In genomic region chr18:50286391-50287027, GRCh38 we compare ENCODE assay signal across 7 cellular contexts. TPM values are rescaled to one million over a fixed set of nuclear protein-coding genes. Genes with fewer than 3 reads are reported as not detected.
DNase-seq lines count a peak whose midpoint lies in the region; ATAC-seq and TF ChIP-seq lines count a peak whose summit lies in the region.

No MANE protein-coding gene starts in this region.

- DNase-seq in GM12865 (ENCODE audit: low read depth): peak; percentile 77
- peak; percentile 73 for DNase-seq in NAMALWA (ENCODE audit: low spot score)
- DNase-seq in activated naive CD8-positive, alpha-beta T cell treated with anti-CD3 and anti-CD28 coated beads, Interleukin-2, amount 10 ng/mL, durations not matched to agents 7 days and 5 days: no peak
- DNase-seq in immature natural killer cell: no peak
- DNase-seq in stimulated activated naive B cell treated with anti-CD40 and anti-IgM and Interleukin-4, amounts not matched to agents 10 μg/mL and 1 μg/mL and 100 μg/mL, for 72 hours: no peak
- DNase-seq in HPDE6-E6E7 (ENCODE audit: extremely low spot score): no peak

- no peaks in the 10 kb centered on the region for H3K27me3 Mint-ChIP-seq in activated naive CD8-positive, alpha-beta T cell treated with anti-CD3 and anti-CD28 coated beads, Interleukin-2, amount 10 ng/mL, durations not matched to agents 7 days and 5 days
- H3K27me3 Mint-ChIP-seq in immature natural killer cell (ENCODE audit: low read depth in 3 of 3): peaks cover 11 to 23% (median 13%) of the 10 kb centered on the region in 3 donors
- H3K27me3 Mint-ChIP-seq in stimulated activated naive B cell treated with anti-CD40 and anti-IgM and Interleukin-4, amounts not matched to agents 10 μg/mL and 1 μg/mL and 100 μg/mL, for 72 hours: no peaks in the 10 kb centered on the region

- no peaks in the 10 kb centered on the region for H3K9me3 Mint-ChIP-seq in activated naive CD8-positive, alpha-beta T cell treated with anti-CD3 and anti-CD28 coated beads, Interleukin-2, amount 10 ng/mL, durations not matched to agents 7 days and 5 days
- no peaks in the 10 kb centered on the region for H3K9me3 Mint-ChIP-seq in immature natural killer cell
- H3K9me3 Mint-ChIP-seq in stimulated activated naive B cell treated with anti-CD40 and anti-IgM and Interleukin-4, amounts not matched to agents 10 μg/mL and 1 μg/mL and 100 μg/mL, for 72 hours: no peaks in the 10 kb centered on the region

- no peak for ATAC-seq in activated naive CD8-positive, alpha-beta T cell treated with anti-CD3 and anti-CD28 coated beads, Interleukin-2, amount 10 ng/mL, durations not matched to agents 7 days and 5 days (ENCODE audit: low read depth)
- ATAC-seq in stimulated activated naive B cell treated with anti-CD40 and anti-IgM and Interleukin-4, amounts not matched to agents 10 μg/mL and 1 μg/mL and 100 μg/mL, for 72 hours (replicated peaks): no peak
- no peak for ATAC-seq in GM18519 (IDR thresholded peaks at IDR 0.05; ENCODE audit: low FRiP score, unreplicated experiment)

- peak overlapping the region; percentile 89 for H3K4me3 ChIP-seq in GM12865 (ENCODE audit: low read depth, low read length)

- H3K27ac Mint-ChIP-seq in activated naive CD8-positive, alpha-beta T cell treated with anti-CD3 and anti-CD28 coated beads, Interleukin-2, amount 10 ng/mL, durations not matched to agents 7 days and 5 days: peak overlapping the region; percentile 98
- H3K27ac Mint-ChIP-seq in immature natural killer cell: peak overlapping the region; percentile 93 to 100 (median 96)
- peak overlapping the region; percentile 92 for H3K27ac Mint-ChIP-seq in stimulated activated naive B cell treated with anti-CD40 and anti-IgM and Interleukin-4, amounts not matched to agents 10 μg/mL and 1 μg/mL and 100 μg/mL, for 72 hours

- POLR2A ChIA-PET in activated naive CD8-positive, alpha-beta T cell treated with anti-CD3 and anti-CD28 coated beads, Interleukin-2, amount 10 ng/mL, durations not matched to agents 7 days and 5 days (lab: Charles Lee): interaction anchor here (0.6 kb wide), 1 partner anchor 27 kb away, joined by 7 read pairs; no protein-coding TSS in a partner anchor

- H3K36me3 Mint-ChIP-seq in activated naive CD8-positive, alpha-beta T cell treated with anti-CD3 and anti-CD28 coated beads, Interleukin-2, amount 10 ng/mL, durations not matched to agents 7 days and 5 days: peaks cover 33% of the 10 kb centered on the region
- peaks cover 8 to 25% (median 11%) of the 10 kb centered on the region in 3 donors for H3K36me3 Mint-ChIP-seq in immature natural killer cell
- peaks cover 43 to 56% of the 10 kb centered on the region in 2 donors for H3K36me3 Mint-ChIP-seq in stimulated activated naive B cell treated with anti-CD40 and anti-IgM and Interleukin-4, amounts not matched to agents 10 μg/mL and 1 μg/mL and 100 μg/mL, for 72 hours

- TF ChIP-seq CTCF in GM12865 (IDR thresholded peaks at IDR 0.05; ENCODE audit: insufficient read depth, low read depth, low read length, missing control alignments): no peak

- peak overlapping the region; percentile 94 for H3K4me3 Mint-ChIP-seq in activated naive CD8-positive, alpha-beta T cell treated with anti-CD3 and anti-CD28 coated beads, Interleukin-2, amount 10 ng/mL, durations not matched to agents 7 days and 5 days
- H3K4me3 Mint-ChIP-seq in immature natural killer cell: peak overlapping the region; percentile 93 to 100 (median 98)
- peak overlapping the region; percentile 94 for H3K4me3 Mint-ChIP-seq in stimulated activated naive B cell treated with anti-CD40 and anti-IgM and Interleukin-4, amounts not matched to agents 10 μg/mL and 1 μg/mL and 100 μg/mL, for 72 hours

- peaks cover 20% of the 10 kb centered on the region for H3K4me1 Mint-ChIP-seq in activated naive CD8-positive, alpha-beta T cell treated with anti-CD3 and anti-CD28 coated beads, Interleukin-2, amount 10 ng/mL, durations not matched to agents 7 days and 5 days
- H3K4me1 Mint-ChIP-seq in immature natural killer cell: peaks cover 35 to 39% of the 10 kb centered on the region in 2 donors
- H3K4me1 Mint-ChIP-seq in stimulated activated naive B cell treated with anti-CD40 and anti-IgM and Interleukin-4, amounts not matched to agents 10 μg/mL and 1 μg/mL and 100 μg/mL, for 72 hours: peaks cover 34 to 51% of the 10 kb centered on the region in 2 donors

RNA-seq across cellular contexts. Expression of gene CXXC1, which starts 1.0 kb away (rescaled TPM):
- 100 to 1,000 TPM; 155 to 160 TPM for total RNA-seq in activated naive CD8-positive, alpha-beta T cell treated with anti-CD3 and anti-CD28 coated beads, Interleukin-2, amount 10 ng/mL, durations not matched to agents 7 days and 5 days
- polyA plus RNA-seq in immature natural killer cell: 10 to 100 TPM; 37.5 to 71.3 (median 52.0) TPM

RNA-seq across cellular contexts. Expression of gene MBD1, which starts 5.2 kb away (rescaled TPM):
- total RNA-seq in activated naive CD8-positive, alpha-beta T cell treated with anti-CD3 and anti-CD28 coated beads, Interleukin-2, amount 10 ng/mL, durations not matched to agents 7 days and 5 days: 100 to 1,000 TPM; 108 to 123 TPM
- 10 to 100 TPM; 18.7 to 41.4 (median 21.6) TPM for polyA plus RNA-seq in immature natural killer cell

RNA-seq across cellular contexts. Expression of gene CFAP53, which starts 20.2 kb away (rescaled TPM):
- under 1 TPM; 0.36 to 0.68 TPM for total RNA-seq in activated naive CD8-positive, alpha-beta T cell treated with anti-CD3 and anti-CD28 coated beads, Interleukin-2, amount 10 ng/mL, durations not matched to agents 7 days and 5 days
- under 1 TPM in 2 of 3 donors, not detected in 1; 0.17 to 0.34 TPM for polyA plus RNA-seq in immature natural killer cell

Comparison
In these comparisons a context has a peak if more than half of its experiments do, and no peak if none do; other contexts are left out.
1. DNase-seq: peak in GM12865 (single experiment) and NAMALWA (single experiment); none in activated naive CD8-positive, alpha-beta T cell treated with anti-CD3 and anti-CD28 coated beads, Interleukin-2, amount 10 ng/mL, durations not matched to agents 7 days and 5 days (single experiment), immature natural killer cell (0 of 3), stimulated activated naive B cell treated with anti-CD40 and anti-IgM and Interleukin-4, amounts not matched to agents 10 μg/mL and 1 μg/mL and 100 μg/mL, for 72 hours (single experiment) and HPDE6-E6E7 (single experiment).
2. Peak in every context shown above with its lines, with median percentiles within 50 percentile points of each other: H3K27ac Mint-ChIP-seq and H3K4me3 Mint-ChIP-seq.